31 cellular contexts compared by ENCODE assay signal in genomic region chr1:192493584-192493983, GRCh38.
"Had no signal": no experiment of that assay in that cellular context is flagged by ENCODE, and none has a peak within 500 bp of the region (broad histone marks: within the 10 kb centered on the region; RNA-seq: fewer than 3 reads in every experiment).

No MANE protein-coding gene starts in this region.

- ATAC-seq: activated CD4-positive, alpha-beta T cell treated with anti-CD3 and anti-CD28 coated beads for 36 hours; activated CD4-positive, CD25-positive, alpha-beta regulatory T cell treated with anti-CD3 and anti-CD28 coated beads, Interleukin-2, amount 50 U/mL, for 24 hours; activated CD8-positive, alpha-beta T cell treated with anti-CD3 and anti-CD28 coated beads, Interleukin-2, amount 10 ng/mL, durations not matched to agents 7 days and 5 days; activated naive CD8-positive, alpha-beta T cell treated with anti-CD3 and anti-CD28 coated beads, Interleukin-2, amount 50 U/mL, for 24 hours; Panc1; WTC11 had no signal

- H3K27me3 Mint-ChIP-seq: activated CD4-positive, alpha-beta T cell treated with anti-CD3 and anti-CD28 coated beads for 36 hours; activated CD4-positive, alpha-beta T cell treated with anti-CD3 and anti-CD28 coated beads, Interleukin-2, amount 10 ng/mL, durations not matched to agents 7 days and 5 days; activated naive CD8-positive, alpha-beta T cell; activated naive CD8-positive, alpha-beta T cell treated with anti-CD3 and anti-CD28 coated beads, Interleukin-2, amount 50 U/mL, for 24 hours; activated T-cell treated with anti-CD3 and anti-CD28 coated beads, Interleukin-2, amount 50 U/mL, for 24 hours; brain had no signal

- H3K27ac Mint-ChIP-seq: activated CD4-positive, alpha-beta T cell treated with anti-CD3 and anti-CD28 coated beads for 36 hours; activated CD4-positive, alpha-beta T cell treated with anti-CD3 and anti-CD28 coated beads, Interleukin-2, amount 10 ng/mL, durations not matched to agents 7 days and 5 days; activated CD8-positive, alpha-beta T cell treated with anti-CD3 and anti-CD28 coated beads, Interleukin-2, amount 10 ng/mL, durations not matched to agents 7 days and 5 days; activated naive CD4-positive, alpha-beta T cell treated with anti-CD3 and anti-CD28 coated beads for 36 hours; activated naive CD8-positive, alpha-beta T cell; activated naive CD8-positive, alpha-beta T cell treated with anti-CD3 and anti-CD28 coated beads, Interleukin-2, amount 50 U/mL, for 24 hours; activated T-cell treated with anti-CD3 and anti-CD28 coated beads, Interleukin-2, amount 50 U/mL, for 24 hours; brain; T-helper 1 cell treated with Interleukin-12 subunit alpha and Interleukin-12 subunit beta and Interleukin-4 antibody, amounts not matched to agents 30 μg/mL and 1 μg/mL, for 36 hours; T-helper 2 cell treated with Interferon-gamma antibody and Interleukin-4, amounts not matched to agents 5 μg/mL and 100 μg/mL, for 36 hours; WTC11 had no signal

- H3K9me3 Mint-ChIP-seq: activated CD4-positive, alpha-beta T cell treated with anti-CD3 and anti-CD28 coated beads, Interleukin-2, amount 10 ng/mL, durations not matched to agents 7 days and 5 days; activated naive CD4-positive, alpha-beta T cell treated with anti-CD3 and anti-CD28 coated beads for 36 hours; activated naive CD8-positive, alpha-beta T cell treated with anti-CD3 and anti-CD28 coated beads, Interleukin-2, amount 50 U/mL, for 24 hours; T-helper 2 cell treated with Interferon-gamma antibody and Interleukin-4, amounts not matched to agents 5 μg/mL and 100 μg/mL, for 36 hours had no signal

- H3K36me3 ChIP-seq: SJSA1 had no signal

- H3K4me3 Mint-ChIP-seq: activated CD4-positive, alpha-beta T cell treated with anti-CD3 and anti-CD28 coated beads for 36 hours; activated CD4-positive, alpha-beta T cell treated with anti-CD3 and anti-CD28 coated beads, Interleukin-2, amount 10 ng/mL, durations not matched to agents 7 days and 5 days; activated CD8-positive, alpha-beta T cell treated with anti-CD3 and anti-CD28 coated beads, Interleukin-2, amount 10 ng/mL, durations not matched to agents 7 days and 5 days; activated naive CD4-positive, alpha-beta T cell treated with anti-CD3 and anti-CD28 coated beads for 36 hours; activated naive CD8-positive, alpha-beta T cell; activated naive CD8-positive, alpha-beta T cell treated with anti-CD3 and anti-CD28 coated beads, Interleukin-2, amount 50 U/mL, for 24 hours; activated T-cell treated with anti-CD3 and anti-CD28 coated beads, Interleukin-2, amount 50 U/mL, for 24 hours; brain; T-helper 1 cell treated with Interleukin-12 subunit alpha and Interleukin-12 subunit beta and Interleukin-4 antibody, amounts not matched to agents 30 μg/mL and 1 μg/mL, for 36 hours; T-helper 2 cell treated with Interferon-gamma antibody and Interleukin-4, amounts not matched to agents 5 μg/mL and 100 μg/mL, for 36 hours; WTC11 had no signal

- H3K36me3 Mint-ChIP-seq: activated naive CD8-positive, alpha-beta T cell; brain had no signal

- H3K4me1 ChIP-seq: SJSA1 had no signal

- H3K9me3 ChIP-seq: SJSA1, SK-N-SH had no signal

- H3K4me1 Mint-ChIP-seq: WTC11 had no signal

- H3K27ac ChIP-seq: KMS-11, SJSA1 had no signal

- H3K27me3 ChIP-seq: SJSA1 had no signal

- H3K9ac ChIP-seq: KMS-11, SK-N-SH had no signal

- H3K4me3 ChIP-seq: SJSA1 had no signal

- FAIRE-seq: bronchial epithelial cell had no signal

- H3K4me2 ChIP-seq: KMS-11, SK-N-SH had no signal

- DNase-seq: activated CD4-positive, alpha-beta T cell treated with anti-CD3 and anti-CD28 coated beads for 36 hours; activated CD4-positive, alpha-beta T cell treated with anti-CD3 and anti-CD28 coated beads, Interleukin-2, amount 10 ng/mL, durations not matched to agents 7 days and 5 days; activated CD4-positive, alpha-beta T cell treated with anti-CD3 and anti-CD28 coated beads, Interleukin-2, amount 50 U/mL, for 48 hours; activated CD8-positive, alpha-beta T cell treated with anti-CD3 and anti-CD28 coated beads, Interleukin-2, amount 10 ng/mL, durations not matched to agents 7 days and 5 days; activated gamma-delta T cell treated with Interleukin-2 at 50 U/mL for 16 hours; activated naive CD4-positive, alpha-beta T cell treated with anti-CD3 and anti-CD28 coated beads for 36 hours; activated naive CD8-positive, alpha-beta T cell treated with anti-CD3 and anti-CD28 coated beads, Interleukin-2, amount 50 U/mL, for 24 hours; activated T-cell treated with anti-CD3 and anti-CD28 coated beads, Interleukin-2, amount 50 U/mL, for 24 hours; anterior cingulate cortex; caudate nucleus; cerebellar nuclear complex; NCI-H1105; NCI-H1417 treated with DMSO at 0.1 percent for 48 hours; NCI-H187 treated with DMSO at 0.1 percent for 48 hours; NCI-H2081; NCI-H226; NCI-H446 treated with DMSO at 0.1 percent for 48 hours; NCI-H524; RPMI8226; SHP77 treated with DMSO at 0.1 percent for 48 hours; SK-N-SH had no signal
